1 cellular context compared by ENCODE assay signal in the genomic region with DNA sequence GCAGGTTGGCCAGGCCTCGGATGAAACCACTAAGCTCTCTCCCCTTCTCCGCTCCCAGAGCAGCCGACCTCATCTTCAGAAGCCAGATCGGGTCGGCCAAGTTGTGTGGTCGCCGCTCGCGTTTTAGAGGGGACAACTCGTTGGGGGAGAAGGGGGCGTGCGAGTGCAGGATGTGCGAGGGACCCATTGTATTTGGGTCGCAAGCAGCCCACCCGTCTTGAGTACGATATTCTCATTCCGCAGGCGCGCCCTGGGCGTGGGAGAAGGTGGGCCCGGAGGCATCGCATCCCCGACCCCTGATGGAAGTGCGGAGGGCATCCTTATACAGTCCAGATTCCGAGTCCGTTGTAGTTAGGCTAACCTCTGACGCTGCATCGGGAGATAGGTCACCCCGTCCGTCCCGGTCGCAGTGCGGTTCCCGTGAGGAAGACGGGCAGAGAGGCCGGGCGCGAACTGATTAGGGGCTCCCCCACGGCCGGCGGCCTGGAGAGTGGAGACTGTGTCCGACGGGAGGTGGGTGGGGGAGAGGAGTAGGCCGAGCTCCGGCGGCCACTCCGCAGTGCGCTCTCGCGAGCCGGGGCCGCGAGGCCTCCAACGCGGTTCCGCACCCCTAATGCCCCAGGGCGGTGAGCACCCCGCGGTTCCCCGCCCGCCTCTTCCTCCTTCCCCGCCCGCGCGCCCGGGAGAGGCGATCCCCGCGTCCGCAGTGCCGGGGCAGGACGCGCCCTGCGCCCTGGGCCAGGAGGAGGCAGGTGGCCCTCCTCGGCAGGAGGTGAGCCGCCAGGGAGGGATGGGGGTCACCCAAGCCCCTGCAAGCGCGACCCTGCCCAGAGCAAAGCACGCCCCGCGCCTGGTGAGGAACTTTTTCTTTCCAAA.
TF ChIP-seq lines count a peak whose summit lies in the region.

No MANE protein-coding gene starts in this region.

TF ChIP-seq in HepG2, 621 proteins besides CTCF, POLR2A, EP300 and RAD21 (continued from another document and continues in another):
- TF ChIP-seq, protein P1, sequence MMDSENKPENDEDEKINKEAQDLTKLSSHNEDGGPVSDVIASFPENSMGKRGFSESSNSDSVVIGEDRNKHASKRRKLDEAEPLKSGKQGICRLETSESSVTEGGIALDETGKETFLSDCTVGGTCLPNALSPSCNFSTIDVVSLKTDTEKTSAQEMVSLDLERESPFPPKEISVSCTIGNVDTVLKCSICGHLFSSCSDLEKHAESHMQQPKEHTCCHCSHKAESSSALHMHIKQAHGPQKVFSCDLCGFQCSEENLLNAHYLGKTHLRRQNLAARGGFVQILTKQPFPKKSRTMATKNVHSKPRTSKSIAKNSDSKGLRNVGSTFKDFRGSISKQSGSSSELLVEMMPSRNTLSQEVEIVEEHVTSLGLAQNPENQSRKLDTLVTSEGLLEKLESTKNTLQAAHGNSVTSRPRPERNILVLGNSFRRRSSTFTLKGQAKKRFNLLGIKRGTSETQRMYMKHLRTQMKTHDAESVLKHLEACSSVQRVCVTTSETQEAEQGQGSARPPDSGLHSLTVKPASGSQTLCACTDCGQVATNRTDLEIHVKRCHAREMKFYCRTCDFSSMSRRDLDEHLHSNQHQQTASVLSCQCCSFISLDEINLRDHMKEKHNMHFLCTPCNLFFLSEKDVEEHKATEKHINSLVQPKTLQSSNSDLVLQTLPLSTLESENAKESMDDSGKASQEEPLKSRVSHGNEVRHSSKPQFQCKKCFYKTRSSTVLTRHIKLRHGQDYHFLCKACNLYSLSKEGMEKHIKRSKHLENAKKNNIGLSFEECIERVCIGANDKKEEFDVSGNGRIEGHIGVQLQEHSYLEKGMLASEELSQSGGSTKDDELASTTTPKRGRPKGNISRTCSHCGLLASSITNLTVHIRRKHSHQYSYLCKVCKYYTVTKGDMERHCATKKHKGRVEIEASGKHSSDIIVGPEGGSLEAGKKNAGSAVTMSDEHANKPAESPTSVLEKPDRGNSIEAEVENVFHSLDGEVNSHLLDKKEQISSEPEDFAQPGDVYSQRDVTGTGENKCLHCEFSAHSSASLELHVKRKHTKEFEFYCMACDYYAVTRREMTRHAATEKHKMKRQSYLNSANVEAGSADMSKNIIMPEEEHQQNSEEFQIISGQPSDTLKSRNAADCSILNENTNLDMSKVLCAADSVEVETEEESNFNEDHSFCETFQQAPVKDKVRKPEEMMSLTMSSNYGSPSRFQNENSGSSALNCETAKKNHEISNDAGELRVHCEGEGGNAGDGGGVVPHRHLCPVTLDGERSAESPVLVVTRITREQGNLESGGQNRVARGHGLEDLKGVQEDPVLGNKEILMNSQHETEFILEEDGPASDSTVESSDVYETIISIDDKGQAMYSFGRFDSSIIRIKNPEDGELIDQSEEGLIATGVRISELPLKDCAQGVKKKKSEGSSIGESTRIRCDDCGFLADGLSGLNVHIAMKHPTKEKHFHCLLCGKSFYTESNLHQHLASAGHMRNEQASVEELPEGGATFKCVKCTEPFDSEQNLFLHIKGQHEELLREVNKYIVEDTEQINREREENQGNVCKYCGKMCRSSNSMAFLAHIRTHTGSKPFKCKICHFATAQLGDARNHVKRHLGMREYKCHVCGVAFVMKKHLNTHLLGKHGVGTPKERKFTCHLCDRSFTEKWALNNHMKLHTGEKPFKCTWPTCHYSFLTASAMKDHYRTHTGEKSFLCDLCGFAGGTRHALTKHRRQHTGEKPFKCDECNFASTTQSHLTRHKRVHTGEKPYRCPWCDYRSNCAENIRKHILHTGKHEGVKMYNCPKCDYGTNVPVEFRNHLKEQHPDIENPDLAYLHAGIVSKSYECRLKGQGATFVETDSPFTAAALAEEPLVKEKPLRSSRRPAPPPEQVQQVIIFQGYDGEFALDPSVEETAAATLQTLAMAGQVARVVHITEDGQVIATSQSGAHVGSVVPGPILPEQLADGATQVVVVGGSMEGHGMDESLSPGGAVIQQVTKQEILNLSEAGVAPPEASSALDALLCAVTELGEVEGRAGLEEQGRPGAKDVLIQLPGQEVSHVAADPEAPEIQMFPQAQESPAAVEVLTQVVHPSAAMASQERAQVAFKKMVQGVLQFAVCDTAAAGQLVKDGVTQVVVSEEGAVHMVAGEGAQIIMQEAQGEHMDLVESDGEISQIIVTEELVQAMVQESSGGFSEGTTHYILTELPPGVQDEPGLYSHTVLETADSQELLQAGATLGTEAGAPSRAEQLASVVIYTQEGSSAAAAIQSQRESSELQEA (CRISPR knock-in tag; IDR thresholded peaks at IDR 0.05; ENCODE audit: not compliant biosample characterization) = peak; percentile 10
- peak; percentile 22; the same call in 1 of the 2 replicates for TF ChIP-seq ZNF691 (CRISPR knock-in tag; IDR thresholded peaks at IDR 0.05; ENCODE audit: borderline replicate concordance, low read depth)
- no peak for TF ChIP-seq ZFP36L1 (CRISPR knock-in tag; IDR thresholded peaks at IDR 0.05)
- peak; percentile 17; the same call in 1 of the 2 replicates for TF ChIP-seq ARNT2 (CRISPR knock-in tag; IDR thresholded peaks at IDR 0.05; ENCODE audit: low read depth)
- TF ChIP-seq ZNF207 (IDR thresholded peaks at IDR 0.05; ENCODE audit: borderline replicate concordance) = no peak
- TF ChIP-seq, protein P2, sequence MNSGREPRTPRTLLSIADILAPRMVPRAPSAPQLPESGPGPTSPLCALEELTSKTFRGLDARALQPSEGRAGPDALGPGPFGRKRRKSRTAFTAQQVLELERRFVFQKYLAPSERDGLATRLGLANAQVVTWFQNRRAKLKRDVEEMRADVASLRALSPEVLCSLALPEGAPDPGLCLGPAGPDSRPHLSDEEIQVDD (CRISPR knock-in tag; IDR thresholded peaks at IDR 0.05; ENCODE audit: borderline replicate concordance) = 0 out of 2 replicates have a peak, but pooled peaks have one; percentile 15
- TF ChIP-seq EED (CRISPR knock-in tag; IDR thresholded peaks at IDR 0.05) = peak; percentile 63; the same call in 1 of the 2 replicates
- no peak for TF ChIP-seq ZBTB26 (CRISPR knock-in tag; IDR thresholded peaks at IDR 0.05; ENCODE audit: borderline replicate concordance)
- 0 out of 2 replicates have a peak, but pooled peaks have one; percentile 30 for TF ChIP-seq ZNF34 (CRISPR knock-in tag; IDR thresholded peaks at IDR 0.05; ENCODE audit: borderline replicate concordance)
- peak; percentile 41; the same call in 1 of the 2 replicates for TF ChIP-seq PRDM10 (CRISPR knock-in tag; IDR thresholded peaks at IDR 0.05; ENCODE audit: low read depth)
- peak; percentile 95 for TF ChIP-seq ZC3H13 (CRISPR knock-in tag; IDR thresholded peaks at IDR 0.05)
- peak; percentile 78 for TF ChIP-seq ZFX (CRISPR knock-in tag; IDR thresholded peaks at IDR 0.05; ENCODE audit: low read depth)
- TF ChIP-seq SIN3A (IDR thresholded peaks at IDR 0.05; ENCODE audit: borderline replicate concordance, low read depth, low read length) = peak; percentile 21; the same call in 1 of the 2 replicates
- peak; percentile 51; the same call in 1 of the 2 replicates for TF ChIP-seq REPIN1 (CRISPR knock-in tag; IDR thresholded peaks at IDR 0.05; ENCODE audit: borderline replicate concordance, low read depth)
- peak; percentile 23; the same call in 1 of the 2 replicates for TF ChIP-seq ZNF280B (CRISPR knock-in tag; IDR thresholded peaks at IDR 0.05; ENCODE audit: borderline replicate concordance)
- TF ChIP-seq MAFG (CRISPR knock-in tag; IDR thresholded peaks at IDR 0.05) = peak; percentile 59; the same call in 1 of the 2 replicates
- no peak for TF ChIP-seq ZNF703 (CRISPR knock-in tag; IDR thresholded peaks at IDR 0.05; ENCODE audit: borderline replicate concordance)
- TF ChIP-seq, protein P3, sequence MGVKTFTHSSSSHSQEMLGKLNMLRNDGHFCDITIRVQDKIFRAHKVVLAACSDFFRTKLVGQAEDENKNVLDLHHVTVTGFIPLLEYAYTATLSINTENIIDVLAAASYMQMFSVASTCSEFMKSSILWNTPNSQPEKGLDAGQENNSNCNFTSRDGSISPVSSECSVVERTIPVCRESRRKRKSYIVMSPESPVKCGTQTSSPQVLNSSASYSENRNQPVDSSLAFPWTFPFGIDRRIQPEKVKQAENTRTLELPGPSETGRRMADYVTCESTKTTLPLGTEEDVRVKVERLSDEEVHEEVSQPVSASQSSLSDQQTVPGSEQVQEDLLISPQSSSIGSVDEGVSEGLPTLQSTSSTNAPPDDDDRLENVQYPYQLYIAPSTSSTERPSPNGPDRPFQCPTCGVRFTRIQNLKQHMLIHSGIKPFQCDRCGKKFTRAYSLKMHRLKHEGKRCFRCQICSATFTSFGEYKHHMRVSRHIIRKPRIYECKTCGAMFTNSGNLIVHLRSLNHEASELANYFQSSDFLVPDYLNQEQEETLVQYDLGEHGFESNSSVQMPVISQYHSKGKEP (CRISPR knock-in tag; IDR thresholded peaks at IDR 0.05) = no peak
- peak; percentile 44 for TF ChIP-seq ZNF333 (CRISPR knock-in tag; IDR thresholded peaks at IDR 0.05; ENCODE audit: borderline replicate concordance)
- peak; percentile 25; the same call in 1 of the 2 replicates for TF ChIP-seq GABPB1 (CRISPR knock-in tag; IDR thresholded peaks at IDR 0.05)
- 0 out of 2 replicates have a peak, but pooled peaks have one; percentile 36 for TF ChIP-seq CREBL2 (CRISPR knock-in tag; IDR thresholded peaks at IDR 0.05; ENCODE audit: borderline replicate concordance)
- TF ChIP-seq MED8 (CRISPR knock-in tag; IDR thresholded peaks at IDR 0.05; ENCODE audit: insufficient replicate concordance) = peak; percentile 64
- no peak for TF ChIP-seq DMTF1 (CRISPR knock-in tag; IDR thresholded peaks at IDR 0.05)
- TF ChIP-seq, protein P4, sequence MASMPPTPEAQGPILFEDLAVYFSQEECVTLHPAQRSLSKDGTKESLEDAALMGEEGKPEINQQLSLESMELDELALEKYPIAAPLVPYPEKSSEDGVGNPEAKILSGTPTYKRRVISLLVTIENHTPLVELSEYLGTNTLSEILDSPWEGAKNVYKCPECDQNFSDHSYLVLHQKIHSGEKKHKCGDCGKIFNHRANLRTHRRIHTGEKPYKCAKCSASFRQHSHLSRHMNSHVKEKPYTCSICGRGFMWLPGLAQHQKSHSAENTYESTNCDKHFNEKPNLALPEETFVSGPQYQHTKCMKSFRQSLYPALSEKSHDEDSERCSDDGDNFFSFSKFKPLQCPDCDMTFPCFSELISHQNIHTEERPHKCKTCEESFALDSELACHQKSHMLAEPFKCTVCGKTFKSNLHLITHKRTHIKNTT (CRISPR knock-in tag; IDR thresholded peaks at IDR 0.05) = no peak
